13 cellular contexts compared by ENCODE assay signal in genomic region chr17:76670020-76670707, GRCh38. TPM values are rescaled to one million over a fixed set of nuclear protein-coding genes. Genes with fewer than 3 reads are reported as not detected.
DNase-seq lines count a peak whose midpoint lies in the region; ATAC-seq and TF ChIP-seq lines count a peak whose summit lies in the region.
"Had no signal": no experiment of that assay in that cellular context is flagged by ENCODE, and none has a peak within 500 bp of the region (broad histone marks: within the 10 kb centered on the region; RNA-seq: fewer than 3 reads in every experiment).

No MANE protein-coding gene starts in this region.

- H3K9me3 Mint-ChIP-seq in CD4-positive, alpha-beta memory T cell: no peaks in the 10 kb centered on the region
- no peaks in the 10 kb centered on the region for H3K9me3 Mint-ChIP-seq in central memory CD8-positive, alpha-beta T cell

- no peak overlapping the region for H3K27ac ChIP-seq in CD4-positive, alpha-beta memory T cell (ENCODE audit: low read depth, low read length)
- H3K27ac ChIP-seq in Karpas-422 (ENCODE audit: low read length): no peak overlapping the region
- H3K27ac ChIP-seq in mucosa of rectum (ENCODE audit: low read depth in 2 of 2, low read length in 2 of 2): peak overlapping the region; percentile 96 to 98
- H3K27ac ChIP-seq in MM.1S (ENCODE audit: low read length): no peak overlapping the region

- no peak for ATAC-seq in central memory CD8-positive, alpha-beta T cell (replicated peaks; ENCODE audit: extremely low read depth, poor library complexity, severe bottlenecking)

- 0 out of 2 replicates have a peak overlapping the region, but pooled peaks have one; percentile 10 for H2AFZ ChIP-seq in Karpas-422 (ENCODE audit: low read length)
- H2AFZ ChIP-seq in MM.1S (ENCODE audit: low read length): no peak overlapping the region; the same call in 1 of the 2 replicates

- peak in 2 of 5 donors; percentile 33 to 43 for DNase-seq in CD4-positive, alpha-beta memory T cell
- no peak for DNase-seq in Karpas-422
- no peak for DNase-seq in central memory CD8-positive, alpha-beta T cell (ENCODE audit: low spot score in 2 of 2)
- no peak for DNase-seq in NCI-H345 (lab: John Stamatoyannopoulos, UW)
- no peak for DNase-seq in occipital lobe (lab: John Stamatoyannopoulos, UW)
- no peak for DNase-seq in MM.1S
- DNase-seq in NCI-H82 treated with DMSO at 0.1 percent for 48 hours (lab: John Stamatoyannopoulos, UW; ENCODE audit: unreplicated experiment): no peak
- DNase-seq: amniotic stem cell had no signal

- no peaks in the 10 kb centered on the region for H4K20me1 ChIP-seq in Karpas-422 (ENCODE audit: insufficient read depth, low read depth, low read length)
- H4K20me1 ChIP-seq in MM.1S (ENCODE audit: insufficient read depth, low read length): no peaks in the 10 kb centered on the region

- POLR2A ChIA-PET in CD4-positive, alpha-beta memory T cell (lab: Charles Lee; ENCODE audit: partially characterized antibody): interaction anchor here (1.4 to 4.1 kb wide), 6 partner anchors 9 to 112 kb away, joined by 3 to 86 read pairs (median 22); partner anchors contain the start of gene ST6GALNAC1

- peak overlapping the region in 6 of 8 donors; percentile 87 to 97 (median 92) for H3K4me3 Mint-ChIP-seq in CD4-positive, alpha-beta memory T cell
- H3K4me3 Mint-ChIP-seq in central memory CD8-positive, alpha-beta T cell: peak overlapping the region; percentile 87

- no peaks in the 10 kb centered on the region for H3K27me3 ChIP-seq in CD4-positive, alpha-beta memory T cell (ENCODE audit: insufficient read depth, low read length)
- H3K27me3 ChIP-seq in Karpas-422 (ENCODE audit: low read length): no peaks in the 10 kb centered on the region
- H3K27me3 ChIP-seq in mucosa of rectum (ENCODE audit: control insufficient read depth in 2 of 2, insufficient read depth in 2 of 2, low read length in 2 of 2): no peaks in the 10 kb centered on the region
- H3K27me3 ChIP-seq in MM.1S (replicated peaks; ENCODE audit: insufficient read depth, low read length): peaks cover 6% of the 10 kb centered on the region; the same call in 1 of the 2 replicates

- peaks cover 7% of the 10 kb centered on the region; the same call in 1 of the 2 replicates for H3F3A ChIP-seq in MM.1S (ENCODE audit: insufficient read depth, low read length)

- H3K4me3 ChIP-seq in CD4-positive, alpha-beta memory T cell (ENCODE audit: low read length in 2 of 2): no peak overlapping the region
- no peak overlapping the region for H3K4me3 ChIP-seq in Karpas-422 (ENCODE audit: low read length)
- H3K4me3 ChIP-seq in mucosa of rectum (ENCODE audit: low read length in 2 of 2): no peak overlapping the region
- no peak overlapping the region for H3K4me3 ChIP-seq in MM.1S (ENCODE audit: low read length)
- H3K4me3 ChIP-seq: prostate gland had no signal

- no peaks in the 10 kb centered on the region for H3K36me3 ChIP-seq in CD4-positive, alpha-beta memory T cell (ENCODE audit: insufficient read depth, low read length)
- no peaks in the 10 kb centered on the region for H3K36me3 ChIP-seq in Karpas-422 (ENCODE audit: insufficient read depth, low read length)
- no peaks in the 10 kb centered on the region for H3K36me3 ChIP-seq in mucosa of rectum (ENCODE audit: control insufficient read depth in 2 of 2, insufficient read depth in 2 of 2, low read length in 2 of 2)
- no peaks in the 10 kb centered on the region for H3K36me3 ChIP-seq in MM.1S (replicated peaks; ENCODE audit: insufficient read depth, low read length)
- H3K36me3 ChIP-seq: prostate gland had no signal

- H3K79me2 ChIP-seq in Karpas-422 (ENCODE audit: low read length) (no peaks in the 10 kb centered on the region), MM.1S (ENCODE audit: low read length) (no peaks in the 10 kb centered on the region)

- peaks cover 34% of the 10 kb centered on the region for H3K4me1 ChIP-seq in CD4-positive, alpha-beta memory T cell (ENCODE audit: insufficient read depth, low read length)
- H3K4me1 ChIP-seq in Karpas-422 (ENCODE audit: low read length) (peaks cover 13% of the 10 kb centered on the region), mucosa of rectum (ENCODE audit: control insufficient read depth in 2 of 2, insufficient read depth in 2 of 2, low read length in 2 of 2) (peaks cover 30 to 46% of the 10 kb centered on the region in 2 donors), MM.1S (ENCODE audit: low read length) (peaks cover 6% of the 10 kb centered on the region)
- H3K4me1 ChIP-seq: prostate gland had no signal

- H3K4me2 ChIP-seq in Karpas-422 (ENCODE audit: low read depth, low read length, poor library complexity, severe bottlenecking): no peak overlapping the region
- no peak overlapping the region for H3K4me2 ChIP-seq in MM.1S (ENCODE audit: low read depth, low read length)

- no peaks in the 10 kb centered on the region for H3K27me3 Mint-ChIP-seq in CD4-positive, alpha-beta memory T cell
- peaks cover 17% of the 10 kb centered on the region for H3K27me3 Mint-ChIP-seq in central memory CD8-positive, alpha-beta T cell

- intact Hi-C loops in CD4-positive, alpha-beta memory T cell (cut with micrococcal nuclease): loop anchor here (5.0 to 10.0 kb wide), 3 partner anchors 48 to 215 kb away; partner anchors contain the start of genes JMJD6, METTL23 and UBE2O

- TF ChIP-seq CTCF in MM.1S (IDR thresholded peaks at IDR 0.05; ENCODE audit: low read length): no peak

- H3K4me1 Mint-ChIP-seq in CD4-positive, alpha-beta memory T cell: peaks cover 22 to 32% (median 29%) of the 10 kb centered on the region in 4 donors
- peaks cover 26% of the 10 kb centered on the region for H3K4me1 Mint-ChIP-seq in central memory CD8-positive, alpha-beta T cell

- H3K9ac ChIP-seq in Karpas-422 (ENCODE audit: low read length) (no peak overlapping the region), mucosa of rectum (ENCODE audit: low read depth in 1 of 2, low read length in 2 of 2) (peak overlapping the region in 1 of 2 donors; percentile 86), MM.1S (ENCODE audit: low read length) (no peak overlapping the region)

- peaks cover 0 to 7% of the 10 kb centered on the region in 2 donors for H3K36me3 Mint-ChIP-seq in CD4-positive, alpha-beta memory T cell
- H3K36me3 Mint-ChIP-seq in central memory CD8-positive, alpha-beta T cell (ENCODE audit: insufficient read depth): peaks cover 5% of the 10 kb centered on the region

- peak overlapping the region; percentile 91 to 98 (median 97) for H3K27ac Mint-ChIP-seq in CD4-positive, alpha-beta memory T cell
- H3K27ac Mint-ChIP-seq in central memory CD8-positive, alpha-beta T cell (ENCODE audit: low read depth): peak overlapping the region; percentile 90

- CTCF ChIA-PET in CD4-positive, alpha-beta memory T cell (lab: Charles Lee; ENCODE audit: partially characterized antibody): interaction anchor here (3.3 kb wide), 1 partner anchor 11 kb away, joined by 29 read pairs; no protein-coding TSS in a partner anchor

- no peaks in the 10 kb centered on the region for H3K9me3 ChIP-seq in CD4-positive, alpha-beta memory T cell (ENCODE audit: control insufficient read depth in 1 of 2, low read length in 2 of 2)
- H3K9me3 ChIP-seq in Karpas-422 (ENCODE audit: low read length) (no peaks in the 10 kb centered on the region), mucosa of rectum (ENCODE audit: control insufficient read depth in 2 of 2, low read length in 2 of 2) (no peaks in the 10 kb centered on the region), MM.1S (replicated peaks; ENCODE audit: insufficient read depth, low read length) (no peaks in the 10 kb centered on the region)
- H3K9me3 ChIP-seq: prostate gland had no signal

- H3K9me2 ChIP-seq in Karpas-422 (replicated peaks; ENCODE audit: insufficient read depth, low read length) (peaks cover 6% of the 10 kb centered on the region; the same call in 1 of the 2 replicates), MM.1S (replicated peaks; ENCODE audit: insufficient read depth, low read length) (no peaks in the 10 kb centered on the region)

RNA-seq across cellular contexts. Expression of gene ST6GALNAC1, which starts 26.6 kb away (rescaled TPM):
- total RNA-seq in CD4-positive, alpha-beta memory T cell: 10 to 100 TPM; 12.7 to 14.6 TPM
- polyA plus RNA-seq in CD4-positive, alpha-beta memory T cell: 10 to 100 TPM; 14.3 to 45.8 TPM
- not detected in 2 replicates for total RNA-seq in Karpas-422 (2014; rRNA removed; shearing (Covaris generic); ENCODE audit: low replicate concordance)
- 1.7 TPM for total RNA-seq in occipital lobe
- total RNA-seq: glomerular endothelial cell, H4, NCI-H460 had no signal

RNA-seq across cellular contexts. Expression of gene MXRA7, which starts 40.6 kb away (rescaled TPM):
- total RNA-seq in CD4-positive, alpha-beta memory T cell: 1 to 10 TPM; 6.3 to 9.2 TPM
- polyA plus RNA-seq in CD4-positive, alpha-beta memory T cell: 10 to 100 TPM in 1 of 2 donors, 1 to 10 TPM in 1; 5.3 to 15.0 TPM
- 0.45 TPM in 1 of 2 replicates, not detected in the other for total RNA-seq in Karpas-422 (2014; rRNA removed; shearing (Covaris generic); ENCODE audit: low replicate concordance)
- total RNA-seq in occipital lobe: 34.6 TPM

RNA-seq across cellular contexts. Expression of gene JMJD6, which starts 56.2 kb away (rescaled TPM):
- 10 to 100 TPM; 59.4 to 62.1 TPM for total RNA-seq in CD4-positive, alpha-beta memory T cell
- polyA plus RNA-seq in CD4-positive, alpha-beta memory T cell: 10 to 100 TPM; 22.1 to 40.7 TPM
- total RNA-seq in Karpas-422 (2014; rRNA removed; shearing (Covaris generic); ENCODE audit: low replicate concordance): 16.2 and 20.5 TPM in 2 replicates
- total RNA-seq in occipital lobe: 20.0 TPM

RNA-seq across cellular contexts. Expression of gene METTL23, which starts 56.5 kb away (rescaled TPM):
- 10 to 100 TPM; 75.5 to 81.4 TPM for total RNA-seq in CD4-positive, alpha-beta memory T cell
- polyA plus RNA-seq in CD4-positive, alpha-beta memory T cell: 100 to 1,000 TPM; 134 to 156 TPM
- total RNA-seq in Karpas-422 (2014; rRNA removed; shearing (Covaris generic); ENCODE audit: low replicate concordance): 43.4 and 72.4 TPM in 2 replicates
- total RNA-seq in occipital lobe: 17.8 TPM

Comparison
In these comparisons a context has a peak if more than half of its experiments do, and no peak if none do; other contexts are left out.
1. H3K27ac ChIP-seq: peak in mucosa of rectum (2 of 2); none in CD4-positive, alpha-beta memory T cell (single experiment), Karpas-422 (single experiment) and MM.1S (single experiment).